In genomic region chr20:16595376-16595775, GRCh38 we compare ENCODE assay signal across 31 cellular contexts. TPM values are rescaled to one million over a fixed set of nuclear protein-coding genes. Genes with fewer than 3 reads are reported as not detected.
DNase-seq lines count a peak whose midpoint lies in the region; ATAC-seq, FAIRE-seq and TF ChIP-seq lines count a peak whose summit lies in the region.
"Had no signal": no experiment of that assay in that cellular context is flagged by ENCODE, and none has a peak within 500 bp of the region (broad histone marks: within the 10 kb centered on the region; RNA-seq: fewer than 3 reads in every experiment).

No MANE protein-coding gene starts in this region.

- in situ Hi-C loops in HepG2 (cut with HindIII; ENCODE audit: extremely low pct_ligation_motif_present, low pct_unique_long_range_greater_than_20kb): no loop called here

- no peak for TF ChIP-seq RAD21 in HepG2 (CRISPR knock-in tag; IDR thresholded peaks at IDR 0.05)

- 14% methylated on average over 1 of the region's 1 CpG for WGBS in HepG2 (ENCODE audit: low lambda C conversion rate)
- WGBS in right lobe of liver (ENCODE audit: insufficient coverage, low coverage, low lambda C conversion rate, missing lambda C conversion rate): 50% methylated on average over 1 of the region's 1 CpG

- H2AFZ ChIP-seq in HepG2 (ENCODE audit: low read length): no peak overlapping the region

- no peak overlapping the region for H3K9ac ChIP-seq in HepG2 (ENCODE audit: insufficient read depth, low read depth, low read length)
- H3K9ac ChIP-seq: BLaER1; BLaER1 treated with 17β-estradiol and CSF1 and Interleukin-3, amounts not matched to agents 10 nM and 100 nM had no signal

- H3K4me2 ChIP-seq in HepG2 (ENCODE audit: low read depth, low read length): no peak overlapping the region
- H3K4me2 ChIP-seq: A549; BLaER1; BLaER1 treated with 17β-estradiol and CSF1 and Interleukin-3, amounts not matched to agents 10 nM and 100 nM had no signal

- H4K20me1 ChIP-seq in HepG2 (ENCODE audit: insufficient read depth, low read length): no peaks in the 10 kb centered on the region
- H4K20me1 ChIP-seq: BLaER1; BLaER1 treated with 17β-estradiol and CSF1 and Interleukin-3, amounts not matched to agents 10 nM and 100 nM had no signal

- no peak for TF ChIP-seq EP300 in HepG2 (IDR thresholded peaks at IDR 0.05; ENCODE audit: low read depth in 2 of 2, low read length in 2 of 2)
- TF ChIP-seq EP300 in HepG2 (CRISPR knock-in tag; IDR thresholded peaks at IDR 0.05; ENCODE audit: borderline replicate concordance): no peak

- no peak for DNase-seq in HepG2 (ENCODE audit: low spot score)
- no peak for DNase-seq in right lobe of liver
- peak; percentile 9 for DNase-seq in ecto neural progenitor cell (ENCODE audit: low spot score)
- DNase-seq: 8988T; ACHN; AML-193; BE2C; C1 segment of cervical spinal cord; Caco-2; Calu3; CD4-positive, alpha-beta memory T cell; CD4-positive, alpha-beta T cell; CD4-positive, CD25-positive, alpha-beta regulatory T cell; CD8-positive, alpha-beta memory T cell; CD8-positive, alpha-beta T cell; COR-L47; DMS 273 treated with DMSO at 0.1 percent for 48 hours; DMS153; DMS53; DMS79; DMS79 treated with DMSO at 0.1 percent for 48 hours; DND-41; EL had no signal

- CTCF ChIA-PET in HepG2 (lab: Yijun Ruan, JAX; ENCODE audit: low intra/inter-chr PET ratio, low total read pairs): no interaction called here

- no peak for FAIRE-seq in HepG2 (lab: Jason Lieb, UNC)
- FAIRE-seq: A204.1, D721Med had no signal

- POLR2A ChIA-PET in HepG2 (lab: Yijun Ruan, JAX): no interaction called here

- ATAC-seq in HepG2 (no peak), right lobe of liver (no peak), GM21786 (IDR thresholded peaks at IDR 0.05; ENCODE audit: unreplicated experiment) (no peak)
- ATAC-seq: A549; CD8-positive, alpha-beta T cell had no signal

- H3K9me3 ChIP-seq in HepG2 (ENCODE audit: low read length): no peaks in the 10 kb centered on the region
- H3K9me3 ChIP-seq in right lobe of liver: no peaks in the 10 kb centered on the region
- H3K9me3 ChIP-seq: A549; BE2C; BLaER1; BLaER1 treated with 17β-estradiol and CSF1 and Interleukin-3, amounts not matched to agents 10 nM and 100 nM; Caco-2 had no signal

- H3K79me2 ChIP-seq in HepG2 (ENCODE audit: insufficient read depth, low read length): no peaks in the 10 kb centered on the region

- H3K27me3 ChIP-seq in HepG2 (ENCODE audit: control insufficient read depth in 1 of 2, insufficient read depth in 2 of 2, low read length in 2 of 2) (no peaks in the 10 kb centered on the region; a peak in 1 of 5 replicates), right lobe of liver (no peaks in the 10 kb centered on the region)
- H3K27me3 ChIP-seq: BLaER1; BLaER1 treated with 17β-estradiol and CSF1 and Interleukin-3, amounts not matched to agents 10 nM and 100 nM had no signal

- no TSS peak for BruUV-seq in HepG2 (replicated peaks; lab: Mats Ljungman, UMichigan)

- no peak overlapping the region for H3K27ac ChIP-seq in HepG2 (ENCODE audit: extremely low read length, insufficient read depth, low read length)
- no peak overlapping the region for H3K27ac ChIP-seq in right lobe of liver
- H3K27ac ChIP-seq: 22Rv1; A549; BLaER1; BLaER1 treated with 17β-estradiol and CSF1 and Interleukin-3, amounts not matched to agents 10 nM and 100 nM; C4-2B had no signal

- H3K36me3 ChIP-seq in HepG2 (replicated peaks in 1 of 2; ENCODE audit: control insufficient read depth in 1 of 2, insufficient read depth in 2 of 2, low read length in 2 of 2) (no peaks in the 10 kb centered on the region), right lobe of liver (no peaks in the 10 kb centered on the region)
- H3K36me3 ChIP-seq: BE2C; BLaER1; BLaER1 treated with 17β-estradiol and CSF1 and Interleukin-3, amounts not matched to agents 10 nM and 100 nM had no signal

- no peak for TF ChIP-seq CTCF in HepG2 (CRISPR knock-in tag; IDR thresholded peaks at IDR 0.05)
- no peak for TF ChIP-seq CTCF in right lobe of liver (IDR thresholded peaks at IDR 0.05)

- TF ChIP-seq POLR2A in HepG2 (IDR thresholded peaks at IDR 0.05; ENCODE audit: insufficient read depth in 1 of 2, low read depth in 2 of 2, low read length in 2 of 2) (no peak), right lobe of liver (IDR thresholded peaks at IDR 0.05) (no peak)

- intact Hi-C loops in HepG2 (cut with micrococcal nuclease; ENCODE audit: unreplicated experiment) (no loop called here), right lobe of liver (cut with DNase I) (no loop called here)

- peaks cover 12% of the 10 kb centered on the region; the same call in 1 of the 2 replicates for H3K4me1 ChIP-seq in HepG2 (ENCODE audit: insufficient read depth, low read length)
- no peaks in the 10 kb centered on the region for H3K4me1 ChIP-seq in right lobe of liver
- H3K4me1 ChIP-seq: A549, BE2C, Caco-2 had no signal

- H3K4me3 ChIP-seq in HepG2 (replicated peaks in 1 of 3; ENCODE audit: insufficient read depth in 1 of 3, low read depth in 2 of 3, low read length in 3 of 3): no peak overlapping the region
- no peak overlapping the region for H3K4me3 ChIP-seq in right lobe of liver
- H3K4me3 ChIP-seq: A549; BLaER1; BLaER1 treated with 17β-estradiol and CSF1 and Interleukin-3, amounts not matched to agents 10 nM and 100 nM had no signal

TF ChIP-seq in HepG2, 621 proteins besides CTCF, POLR2A, EP300 and RAD21 (continues in another document):
- TF ChIP-seq ZNF674 (CRISPR knock-in tag; IDR thresholded peaks at IDR 0.05; ENCODE audit: low read depth) (no peak), JUND (CRISPR knock-in tag; IDR thresholded peaks at IDR 0.05) (no peak), CEBPB (IDR thresholded peaks at IDR 0.05; ENCODE audit: borderline replicate concordance, low read depth, low read length) (peak; percentile 30; the same call in 1 of the 2 replicates), SETDB1 (CRISPR knock-in tag; IDR thresholded peaks at IDR 0.05; ENCODE audit: borderline replicate concordance) (no peak), ISL2 (CRISPR knock-in tag; IDR thresholded peaks at IDR 0.05) (no peak), ZNF709 (CRISPR knock-in tag; IDR thresholded peaks at IDR 0.05) (no peak)
- TF ChIP-seq, protein P1, sequence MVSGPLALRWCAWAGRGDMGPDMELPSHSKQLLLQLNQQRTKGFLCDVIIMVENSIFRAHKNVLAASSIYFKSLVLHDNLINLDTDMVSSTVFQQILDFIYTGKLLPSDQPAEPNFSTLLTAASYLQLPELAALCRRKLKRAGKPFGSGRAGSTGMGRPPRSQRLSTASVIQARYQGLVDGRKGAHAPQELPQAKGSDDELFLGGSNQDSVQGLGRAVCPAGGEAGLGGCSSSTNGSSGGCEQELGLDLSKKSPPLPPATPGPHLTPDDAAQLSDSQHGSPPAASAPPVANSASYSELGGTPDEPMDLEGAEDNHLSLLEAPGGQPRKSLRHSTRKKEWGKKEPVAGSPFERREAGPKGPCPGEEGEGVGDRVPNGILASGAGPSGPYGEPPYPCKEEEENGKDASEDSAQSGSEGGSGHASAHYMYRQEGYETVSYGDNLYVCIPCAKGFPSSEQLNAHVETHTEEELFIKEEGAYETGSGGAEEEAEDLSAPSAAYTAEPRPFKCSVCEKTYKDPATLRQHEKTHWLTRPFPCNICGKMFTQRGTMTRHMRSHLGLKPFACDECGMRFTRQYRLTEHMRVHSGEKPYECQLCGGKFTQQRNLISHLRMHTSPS (CRISPR knock-in tag; IDR thresholded peaks at IDR 0.05; ENCODE audit: low read depth): no peak

RNA-seq across cellular contexts. Expression of gene KIF16B, which starts 22.1 kb away (rescaled TPM):
- total RNA-seq in HepG2 (2016; rRNA removed; fragmentation: Illumina TruSeq; extraction: Trizol) (18.0 and 23.3 TPM in 2 replicates), right lobe of liver (10 to 100 TPM in 5 of 6 experiments, 1 to 10 TPM in 1; 8.4 to 15.9 (median 11.7) TPM)
- 9.2 and 11.4 TPM in 2 replicates for total RNA-seq in HepG2 (2016; cell fraction: cytosol; rRNA removed; fragmentation: Illumina TruSeq; extraction: Trizol; ENCODE audit: low read depth)
- total RNA-seq in HepG2 (2016; cell fraction: insoluble cytoplasmic fraction; rRNA removed; fragmentation: Illumina TruSeq; extraction: Trizol): 17.5 and 21.2 TPM in 2 replicates
- total RNA-seq in HepG2 (2016; cell fraction: membrane; rRNA removed; fragmentation: Illumina TruSeq; extraction: Trizol): 11.3 and 16.2 TPM in 2 replicates
- 24.2 TPM in 2 replicates for total RNA-seq in HepG2 (2016; cell fraction: nucleus; rRNA removed; fragmentation: Illumina TruSeq; extraction: Trizol)
- 6.2 and 6.9 TPM in 2 replicates for polyA plus RNA-seq in HepG2 (2011; rRNA removed)
- 5.1 and 7.1 TPM in 2 replicates for polyA plus RNA-seq in HepG2 (2011; cell fraction: cytosol; rRNA removed)
- polyA plus RNA-seq in HepG2 (2011; cell fraction: nucleus; rRNA removed): 7.2 and 8.6 TPM in 2 replicates
- polyA plus RNA-seq in HepG2 (2012): 6.4 and 7.5 TPM in 2 replicates
- 0.37 and 0.47 TPM in 2 replicates for polyA plus RNA-seq in HepG2 (2016; cell fraction: cytosol; fragmentation: Illumina TruSeq; extraction: Trizol; ENCODE audit: low read depth)
- 19.2 and 19.4 TPM in 2 replicates for polyA plus RNA-seq in HepG2 (2016; cell fraction: insoluble cytoplasmic fraction; fragmentation: Illumina TruSeq; extraction: Trizol; ENCODE audit: low read depth)
- 1.4 TPM in 2 replicates for polyA plus RNA-seq in HepG2 (2016; cell fraction: membrane; fragmentation: Illumina TruSeq; extraction: Trizol; ENCODE audit: low read depth)
- 11.5 and 13.4 TPM in 2 replicates for polyA plus RNA-seq in HepG2 (2016; cell fraction: nucleus; fragmentation: Illumina TruSeq; extraction: Trizol; ENCODE audit: insufficient read depth, low read depth)
- 2.9 and 11.2 TPM in 2 replicates for polyA minus RNA-seq in HepG2 (2011; rRNA and poly(A)+ RNA removed; ENCODE audit: low replicate concordance)
- polyA minus RNA-seq in HepG2 (2011; cell fraction: cytosol; rRNA and poly(A)+ RNA removed): 8.8 and 11.3 TPM in 2 replicates
- 33.9 and 35.4 TPM in 2 replicates for polyA minus RNA-seq in HepG2 (2011; cell fraction: nucleus; rRNA and poly(A)+ RNA removed)
